In the genomic region with DNA sequence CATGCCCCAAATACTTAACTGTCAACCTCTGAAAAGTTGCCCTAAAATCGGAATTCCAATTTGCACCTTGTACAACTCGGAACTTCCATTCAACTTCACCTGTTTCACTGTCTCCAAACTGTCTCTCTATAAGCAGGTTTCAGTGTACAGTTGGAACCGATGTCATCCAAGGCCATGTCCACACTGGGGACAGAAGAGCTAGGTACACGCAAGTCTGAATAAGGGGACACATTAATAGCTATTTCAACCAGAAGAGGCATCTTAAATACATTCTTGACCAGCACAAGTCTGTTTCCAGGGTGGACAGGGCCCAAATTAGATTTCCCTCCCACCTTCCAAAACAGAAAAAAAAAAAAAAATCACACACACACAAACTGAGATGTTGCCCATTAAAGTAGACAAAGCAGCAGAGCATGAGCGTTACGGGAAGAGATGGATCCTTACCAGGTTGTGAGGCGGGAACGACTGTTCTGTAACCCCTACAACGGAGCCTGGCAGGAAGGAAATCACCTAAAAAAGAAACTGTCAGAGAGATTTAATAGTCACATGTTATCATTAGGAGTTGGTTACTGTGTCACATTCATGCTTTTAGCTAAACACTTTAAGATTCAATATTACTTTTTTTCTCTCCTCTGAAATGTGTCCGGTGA, we compare ENCODE assay signal across 8 cellular contexts. TPM values are rescaled to one million over a fixed set of nuclear protein-coding genes. Genes with fewer than 3 reads are reported as not detected.
DNase-seq lines count a peak whose midpoint lies in the region; ATAC-seq lines count a peak whose summit lies in the region.

No MANE protein-coding gene starts in this region.

- peak overlapping the region; percentile 96 for H3K4me2 ChIP-seq in GM23248 (ENCODE audit: unreplicated experiment)

- H3K36me3 Mint-ChIP-seq in activated T-helper 2 cell treated with anti-CD3 and anti-CD28 coated beads, Interferon-gamma antibody, Interleukin-2, Interleukin-4, amounts not matched to agents 10 μg/mL and 5 μg/mL and 100 μg/mL, durations not matched to agents 14 hours and 24 hours and 36 hours (ENCODE audit: low read depth), result peaks cover 53% of the 10 kb centered on the region
- peaks cover 0 to 21% (median 8%) of the 10 kb centered on the region in 3 donors for H3K36me3 Mint-ChIP-seq in immature natural killer cell

- no peaks in the 10 kb centered on the region for H3K9me3 ChIP-seq in GM23248 (ENCODE audit: low read depth)
- H3K9me3 ChIP-seq in subcutaneous abdominal adipose tissue (ENCODE audit: control insufficient read depth in 5 of 5, low read length in 5 of 5), result no peaks in the 10 kb centered on the region

- no peaks in the 10 kb centered on the region for H3K9me3 Mint-ChIP-seq in activated T-helper 2 cell treated with anti-CD3 and anti-CD28 coated beads, Interferon-gamma antibody, Interleukin-2, Interleukin-4, amounts not matched to agents 10 μg/mL and 5 μg/mL and 100 μg/mL, durations not matched to agents 14 hours and 24 hours and 36 hours
- no peaks in the 10 kb centered on the region for H3K9me3 Mint-ChIP-seq in immature natural killer cell

- peaks cover 16% of the 10 kb centered on the region; the same call in 1 of the 2 replicates for H4K20me1 ChIP-seq in GM23248 (ENCODE audit: insufficient read depth)

- H3K4me1 ChIP-seq in GM23248 (ENCODE audit: insufficient read depth) (peaks cover 38% of the 10 kb centered on the region), subcutaneous abdominal adipose tissue (ENCODE audit: control insufficient read depth in 5 of 5, insufficient read depth in 5 of 5, low read length in 5 of 5) (peaks cover 4 to 42% (median 38%) of the 10 kb centered on the region in 5 donors)

- no peaks in the 10 kb centered on the region for H3K27me3 Mint-ChIP-seq in activated T-helper 2 cell treated with anti-CD3 and anti-CD28 coated beads, Interferon-gamma antibody, Interleukin-2, Interleukin-4, amounts not matched to agents 10 μg/mL and 5 μg/mL and 100 μg/mL, durations not matched to agents 14 hours and 24 hours and 36 hours (ENCODE audit: low read depth)
- peaks cover 13 to 22% (median 13%) of the 10 kb centered on the region in 3 donors for H3K27me3 Mint-ChIP-seq in immature natural killer cell (ENCODE audit: low read depth in 3 of 3)

- intact Hi-C loops in activated T-helper 2 cell treated with anti-CD3 and anti-CD28 coated beads, Interferon-gamma antibody, Interleukin-2, Interleukin-4, amounts not matched to agents 10 μg/mL and 5 μg/mL and 100 μg/mL, durations not matched to agents 14 hours and 24 hours and 36 hours (cut with micrococcal nuclease), result loop anchor here (1.0 to 5.0 kb wide), 3 partner anchors 15 to 404 kb away; partner anchors contain the start of gene PICALM
- intact Hi-C loops in sciatic nerve (cut with DNase I), result no loop called here

- 0 to 2% methylated on average over 10 of the region's 10 CpGs for WGBS in GM23248 (ENCODE audit: low coverage in 1 of 2, low lambda C conversion rate in 2 of 2, missing lambda C conversion rate in 2 of 2), 2 experiments

- H2AFZ ChIP-seq in GM23248, result no peak overlapping the region

- H3K9ac ChIP-seq in GM23248 (peak overlapping the region; percentile 99), subcutaneous abdominal adipose tissue (ENCODE audit: low read length in 5 of 5) (peak overlapping the region; percentile 71 to 100 (median 98))

- in situ Hi-C loops in GM23248 (cut with MboI), result no loop called here

- no peak for ATAC-seq in HG03457 (IDR thresholded peaks at IDR 0.05; ENCODE audit: unreplicated experiment)
- no peak for ATAC-seq in HG02970 (IDR thresholded peaks at IDR 0.05; ENCODE audit: low FRiP score, unreplicated experiment)
- no peak for ATAC-seq in sciatic nerve

- DNase-seq in A172 (ENCODE audit: low spot score), result peak; percentile 15
- peak; percentile 46 for DNase-seq in GM23248
- no peak for DNase-seq in activated T-helper 2 cell treated with anti-CD3 and anti-CD28 coated beads, Interferon-gamma antibody, Interleukin-2, Interleukin-4, amounts not matched to agents 10 μg/mL and 5 μg/mL and 100 μg/mL, durations not matched to agents 14 hours and 24 hours and 36 hours (ENCODE audit: low spot score)
- peak in 1 of 3 donors; percentile 26 for DNase-seq in immature natural killer cell
- DNase-seq in sciatic nerve (ENCODE audit: low spot score), result no peak

- H3K27ac Mint-ChIP-seq in activated T-helper 2 cell treated with anti-CD3 and anti-CD28 coated beads, Interferon-gamma antibody, Interleukin-2, Interleukin-4, amounts not matched to agents 10 μg/mL and 5 μg/mL and 100 μg/mL, durations not matched to agents 14 hours and 24 hours and 36 hours, result peak overlapping the region; percentile 96
- peak overlapping the region; percentile 96 to 100 (median 100) for H3K27ac Mint-ChIP-seq in immature natural killer cell

- no peaks in the 10 kb centered on the region for H3K9me2 ChIP-seq in GM23248 (ENCODE audit: insufficient read depth)

- H3K4me3 ChIP-seq in GM23248, result peak overlapping the region; percentile 87
- peak overlapping the region; percentile 78 to 94 (median 90) for H3K4me3 ChIP-seq in subcutaneous abdominal adipose tissue (ENCODE audit: low read depth in 1 of 5, low read length in 5 of 5)

- H3K36me3 ChIP-seq in GM23248 (ENCODE audit: low read depth) (peaks cover 33% of the 10 kb centered on the region), subcutaneous abdominal adipose tissue (ENCODE audit: control insufficient read depth in 5 of 5, insufficient read depth in 5 of 5, low read length in 5 of 5) (peaks cover 0 to 12% (median 8%) of the 10 kb centered on the region in 5 donors)

- H3K4me3 Mint-ChIP-seq in activated T-helper 2 cell treated with anti-CD3 and anti-CD28 coated beads, Interferon-gamma antibody, Interleukin-2, Interleukin-4, amounts not matched to agents 10 μg/mL and 5 μg/mL and 100 μg/mL, durations not matched to agents 14 hours and 24 hours and 36 hours (ENCODE audit: low read depth), result peak overlapping the region; percentile 99
- peak overlapping the region; percentile 96 to 100 (median 99) for H3K4me3 Mint-ChIP-seq in immature natural killer cell

- H3K27me3 ChIP-seq in GM23248 (replicated peaks; ENCODE audit: insufficient read depth) (no peaks in the 10 kb centered on the region), subcutaneous abdominal adipose tissue (ENCODE audit: control insufficient read depth in 5 of 5, insufficient read depth in 4 of 5, low read length in 5 of 5) (no peaks in the 10 kb centered on the region)

- H3K79me2 ChIP-seq in GM23248 (ENCODE audit: insufficient read depth), result peaks cover 66% of the 10 kb centered on the region

- H3K4me1 Mint-ChIP-seq in activated T-helper 2 cell treated with anti-CD3 and anti-CD28 coated beads, Interferon-gamma antibody, Interleukin-2, Interleukin-4, amounts not matched to agents 10 μg/mL and 5 μg/mL and 100 μg/mL, durations not matched to agents 14 hours and 24 hours and 36 hours (ENCODE audit: low read depth), result peaks cover 44% of the 10 kb centered on the region
- H3K4me1 Mint-ChIP-seq in immature natural killer cell, result peaks cover 58 to 75% of the 10 kb centered on the region in 2 donors

- H3K27ac ChIP-seq in GM23248 (peak overlapping the region; percentile 99), subcutaneous abdominal adipose tissue (ENCODE audit: low read depth, low read length) (peak overlapping the region; percentile 98)

- H3F3A ChIP-seq in GM23248 (ENCODE audit: insufficient read depth), result 0 out of 2 replicates have a peak, but pooled peaks cover 20% of the 10 kb centered on the region

RNA-seq across cellular contexts. Expression of gene CREBZF, which starts 1.7 kb away (rescaled TPM):
- total RNA-seq in A172 (2014; rRNA removed; shearing (Covaris generic)), result 46.6 and 54.2 TPM in 2 replicates
- 27.6 and 43.8 TPM in 2 replicates for total RNA-seq in GM23248 (2014; rRNA removed; shearing (Covaris generic))
- polyA plus RNA-seq in GM23248 (2016; fragmentation: Nextera tagmentation; extraction: Ambion mirVana), result 10.8 and 15.0 TPM in 2 replicates
- total RNA-seq in activated T-helper 2 cell treated with anti-CD3 and anti-CD28 coated beads, Interferon-gamma antibody, Interleukin-2, Interleukin-4, amounts not matched to agents 10 μg/mL and 5 μg/mL and 100 μg/mL, durations not matched to agents 14 hours and 24 hours and 36 hours, result 47.8 and 49.7 TPM in 2 replicates
- polyA plus RNA-seq in immature natural killer cell, result 10 to 100 TPM in 2 of 3 donors, 1 to 10 TPM in 1; 8.5 to 22.5 (median 11.4) TPM
- total RNA-seq in sciatic nerve, result 57.8 TPM

RNA-seq across cellular contexts. Expression of gene TMEM126A, which starts 15.4 kb away (rescaled TPM):
- total RNA-seq in A172 (2014; rRNA removed; shearing (Covaris generic)), result 116 and 134 TPM in 2 replicates
- total RNA-seq in GM23248 (2014; rRNA removed; shearing (Covaris generic)), result 21.5 and 22.9 TPM in 2 replicates
- 64.0 and 69.8 TPM in 2 replicates for polyA plus RNA-seq in GM23248 (2016; fragmentation: Nextera tagmentation; extraction: Ambion mirVana)
- 48.9 and 49.3 TPM in 2 replicates for total RNA-seq in activated T-helper 2 cell treated with anti-CD3 and anti-CD28 coated beads, Interferon-gamma antibody, Interleukin-2, Interleukin-4, amounts not matched to agents 10 μg/mL and 5 μg/mL and 100 μg/mL, durations not matched to agents 14 hours and 24 hours and 36 hours
- 10 to 100 TPM; 60.9 to 85.2 (median 62.0) TPM for polyA plus RNA-seq in immature natural killer cell
- total RNA-seq in sciatic nerve, result 23.3 TPM

RNA-seq across cellular contexts. Expression of gene CCDC89, which starts 22.8 kb away (rescaled TPM):
- 11.5 and 13.6 TPM in 2 replicates for total RNA-seq in A172 (2014; rRNA removed; shearing (Covaris generic))
- 2.8 and 4.4 TPM in 2 replicates for total RNA-seq in GM23248 (2014; rRNA removed; shearing (Covaris generic))
- polyA plus RNA-seq in GM23248 (2016; fragmentation: Nextera tagmentation; extraction: Ambion mirVana) (3.7 and 4.6 TPM in 2 replicates), immature natural killer cell (not detected)
- total RNA-seq in activated T-helper 2 cell treated with anti-CD3 and anti-CD28 coated beads, Interferon-gamma antibody, Interleukin-2, Interleukin-4, amounts not matched to agents 10 μg/mL and 5 μg/mL and 100 μg/mL, durations not matched to agents 14 hours and 24 hours and 36 hours, result not detected in 2 replicates
- total RNA-seq in sciatic nerve, result 1.2 TPM

RNA-seq across cellular contexts. Expression of gene TMEM126B, which starts 34.8 kb away (rescaled TPM):
- 175 and 197 TPM in 2 replicates for total RNA-seq in A172 (2014; rRNA removed; shearing (Covaris generic))
- total RNA-seq in GM23248 (2014; rRNA removed; shearing (Covaris generic)), result 52.2 and 60.1 TPM in 2 replicates
- polyA plus RNA-seq in GM23248 (2016; fragmentation: Nextera tagmentation; extraction: Ambion mirVana), result 53.6 and 54.9 TPM in 2 replicates
- 63.8 and 66.5 TPM in 2 replicates for total RNA-seq in activated T-helper 2 cell treated with anti-CD3 and anti-CD28 coated beads, Interferon-gamma antibody, Interleukin-2, Interleukin-4, amounts not matched to agents 10 μg/mL and 5 μg/mL and 100 μg/mL, durations not matched to agents 14 hours and 24 hours and 36 hours
- polyA plus RNA-seq in immature natural killer cell, result 100 to 1,000 TPM in 1 of 3 donors, 10 to 100 TPM in 2; 67.0 to 101 (median 68.9) TPM
- 40.5 TPM for total RNA-seq in sciatic nerve

RNA-seq across cellular contexts. Expression of gene DLG2, which starts 36.1 kb away (rescaled TPM):
- total RNA-seq in A172 (2014; rRNA removed; shearing (Covaris generic)), result 0.67 and 0.72 TPM in 2 replicates
- 1.7 and 9.0 TPM in 2 replicates for total RNA-seq in GM23248 (2014; rRNA removed; shearing (Covaris generic))
- 1.1 and 1.2 TPM in 2 replicates for polyA plus RNA-seq in GM23248 (2016; fragmentation: Nextera tagmentation; extraction: Ambion mirVana)
- total RNA-seq in activated T-helper 2 cell treated with anti-CD3 and anti-CD28 coated beads, Interferon-gamma antibody, Interleukin-2, Interleukin-4, amounts not matched to agents 10 μg/mL and 5 μg/mL and 100 μg/mL, durations not matched to agents 14 hours and 24 hours and 36 hours, result 1.8 and 2.1 TPM in 2 replicates
- 1 to 10 TPM in 2 of 3 donors, under 1 TPM in 1; 0.57 to 1.9 (median 1.2) TPM for polyA plus RNA-seq in immature natural killer cell
- total RNA-seq in sciatic nerve, result 17.3 TPM

Comparison
In these comparisons a context has a peak if more than half of its experiments do, and no peak if none do; other contexts are left out.
1. DNase-seq: peak in A172 (single experiment) and GM23248 (single experiment); none in activated T-helper 2 cell treated with anti-CD3 and anti-CD28 coated beads, Interferon-gamma antibody, Interleukin-2, Interleukin-4, amounts not matched to agents 10 μg/mL and 5 μg/mL and 100 μg/mL, durations not matched to agents 14 hours and 24 hours and 36 hours (single experiment) and sciatic nerve (single experiment).